17 cellular contexts compared by ENCODE assay signal in genomic region chr1:114473796-114474195, GRCh38. TPM values are rescaled to one million over a fixed set of nuclear protein-coding genes. Genes with fewer than 3 reads are reported as not detected.
DNase-seq lines count a peak whose midpoint lies in the region; ATAC-seq and TF ChIP-seq lines count a peak whose summit lies in the region.
"Had no signal": no experiment of that assay in that cellular context is flagged by ENCODE, and none has a peak within 500 bp of the region (broad histone marks: within the 10 kb centered on the region; RNA-seq: fewer than 3 reads in every experiment).

No MANE protein-coding gene starts in this region.

- in situ Hi-C loops in brain microvascular endothelial cell (cut with HindIII; ENCODE audit: low pct_ligation_motif_present, low sequenced_read_pairs), result no loop called here

- no peaks in the 10 kb centered on the region for H3K27me3 Mint-ChIP-seq in activated CD4-positive, alpha-beta T cell treated with anti-CD3 and anti-CD28 coated beads, Interleukin-2, amount 10 ng/mL, durations not matched to agents 24 days and 14 days
- no peaks in the 10 kb centered on the region for H3K27me3 Mint-ChIP-seq in Caco-2 (ENCODE audit: insufficient read depth, unreplicated experiment)
- no peaks in the 10 kb centered on the region for H3K27me3 Mint-ChIP-seq in activated T-helper 17 cell treated with anti-CD3 and anti-CD28 coated beads, Interleukin-2, amount 50 U/mL, for 72 hours
- H3K27me3 Mint-ChIP-seq in nephron progenitor cell (ENCODE audit: low read depth, poor library complexity), result peaks cover 5% of the 10 kb centered on the region

- H3K4me1 Mint-ChIP-seq in activated CD4-positive, alpha-beta T cell treated with anti-CD3 and anti-CD28 coated beads, Interleukin-2, amount 10 ng/mL, durations not matched to agents 24 days and 14 days, result peaks cover 31% of the 10 kb centered on the region
- H3K4me1 Mint-ChIP-seq in Caco-2 (ENCODE audit: low read depth, unreplicated experiment) (peaks cover 19% of the 10 kb centered on the region), nephron progenitor cell (no peaks in the 10 kb centered on the region)
- peaks cover 45% of the 10 kb centered on the region for H3K4me1 Mint-ChIP-seq in activated T-helper 17 cell treated with anti-CD3 and anti-CD28 coated beads, Interleukin-2, amount 50 U/mL, for 72 hours

- H3K27ac ChIP-seq in brain microvascular endothelial cell, result no peak overlapping the region
- H3K27ac ChIP-seq: BLaER1 had no signal

- H3K36me3 ChIP-seq in Caco-2 (ENCODE audit: control insufficient read depth, insufficient read depth, low read length), result no peaks in the 10 kb centered on the region
- no peaks in the 10 kb centered on the region for H3K36me3 ChIP-seq in brain microvascular endothelial cell (replicated peaks)

- TF ChIP-seq CTCF in Caco-2 (IDR thresholded peaks at IDR 0.05; ENCODE audit: insufficient read depth in 1 of 2, low read depth in 1 of 2, low read length in 1 of 2, severe bottlenecking in 1 of 2, unreplicated experiment in 1 of 2) (no peak), nephron progenitor cell (IDR thresholded peaks at IDR 0.05) (no peak), brain microvascular endothelial cell (IDR thresholded peaks at IDR 0.05; ENCODE audit: low read depth, low read length, missing control alignments) (no peak)

- H3K27me3 ChIP-seq in Caco-2 (replicated peaks; ENCODE audit: control insufficient read depth, insufficient read depth, low read length) (no peaks in the 10 kb centered on the region), brain microvascular endothelial cell (replicated peaks) (no peaks in the 10 kb centered on the region)
- H3K27me3 ChIP-seq: BLaER1 had no signal

- no peaks in the 10 kb centered on the region for H3K9me3 Mint-ChIP-seq in activated CD4-positive, alpha-beta T cell treated with anti-CD3 and anti-CD28 coated beads, Interleukin-2, amount 10 ng/mL, durations not matched to agents 24 days and 14 days
- peaks cover 13% of the 10 kb centered on the region for H3K9me3 Mint-ChIP-seq in Caco-2 (ENCODE audit: unreplicated experiment)
- H3K9me3 Mint-ChIP-seq in activated T-helper 17 cell treated with anti-CD3 and anti-CD28 coated beads, Interleukin-2, amount 50 U/mL, for 72 hours, result peaks cover 5% of the 10 kb centered on the region
- peaks cover 38% of the 10 kb centered on the region for H3K9me3 Mint-ChIP-seq in nephron progenitor cell

- peak; percentile 19 for ATAC-seq in activated T-helper 17 cell treated with anti-CD3 and anti-CD28 coated beads, Interleukin-2, amount 50 U/mL, for 72 hours (replicated peaks)
- ATAC-seq: SK-N-SH treated with all-trans-retinoic acid at 6 μM for 48 hours had no signal

- H3K36me3 Mint-ChIP-seq in activated CD4-positive, alpha-beta T cell treated with anti-CD3 and anti-CD28 coated beads, Interleukin-2, amount 10 ng/mL, durations not matched to agents 24 days and 14 days (ENCODE audit: low read depth), result peaks cover 16% of the 10 kb centered on the region
- H3K36me3 Mint-ChIP-seq in Caco-2 (ENCODE audit: insufficient read depth, unreplicated experiment) (no peaks in the 10 kb centered on the region), nephron progenitor cell (ENCODE audit: low read depth) (peaks cover 70% of the 10 kb centered on the region)
- peaks cover 26% of the 10 kb centered on the region for H3K36me3 Mint-ChIP-seq in activated T-helper 17 cell treated with anti-CD3 and anti-CD28 coated beads, Interleukin-2, amount 50 U/mL, for 72 hours (ENCODE audit: low read depth)

- no peak for DNase-seq in activated CD4-positive, alpha-beta T cell treated with anti-CD3 and anti-CD28 coated beads, Interleukin-2, amount 10 ng/mL, durations not matched to agents 24 days and 14 days
- no peak for DNase-seq in activated CD4-positive, alpha-beta T cell treated with anti-CD3 and anti-CD28 coated beads, Interleukin-2, amount 50 U/mL, for 1 hour
- DNase-seq in Caco-2, result no peak
- DNase-seq in nephron progenitor cell, result no peak
- DNase-seq in brain microvascular endothelial cell, result no peak
- no peak for DNase-seq in DMS 273 (lab: John Stamatoyannopoulos, UW; ENCODE audit: unreplicated experiment)
- DNase-seq in Kasumi-1 (lab: John Stamatoyannopoulos, UW), result no peak
- DNase-seq: 8988T, COR-L47, NCI-H1436, NCI-H2029 treated with DMSO at 0.1 percent for 48 hours, NCI-H2171 treated with DMSO at 0.1 percent for 48 hours, SHP77 treated with DMSO at 0.1 percent for 48 hours had no signal

- no peak overlapping the region for H3K4me3 Mint-ChIP-seq in activated CD4-positive, alpha-beta T cell treated with anti-CD3 and anti-CD28 coated beads, Interleukin-2, amount 10 ng/mL, durations not matched to agents 24 days and 14 days
- H3K4me3 Mint-ChIP-seq in Caco-2 (ENCODE audit: unreplicated experiment) (no peak overlapping the region), nephron progenitor cell (no peak overlapping the region)
- H3K4me3 Mint-ChIP-seq in activated T-helper 17 cell treated with anti-CD3 and anti-CD28 coated beads, Interleukin-2, amount 50 U/mL, for 72 hours, result peak overlapping the region; percentile 47
- H3K4me3 Mint-ChIP-seq: GM23338 had no signal

- H3K4me3 ChIP-seq in Caco-2 (ENCODE audit: low read depth, low read length) (no peak overlapping the region), brain microvascular endothelial cell (ENCODE audit: low read depth, low read length) (no peak overlapping the region)
- H3K4me3 ChIP-seq: BLaER1, GM23338 had no signal

- intact Hi-C loops in activated CD4-positive, alpha-beta T cell treated with anti-CD3 and anti-CD28 coated beads, Interleukin-2, amount 10 ng/mL, durations not matched to agents 24 days and 14 days (cut with micrococcal nuclease), result no loop called here
- intact Hi-C loops in Caco-2 (cut with micrococcal nuclease; ENCODE audit: unreplicated experiment), result no loop called here

- POLR2A ChIA-PET in Caco-2 (lab: Charles Lee), result no interaction called here

- CTCF ChIA-PET in Caco-2 (lab: Charles Lee), result no interaction called here

- peak overlapping the region; percentile 7 for H3K27ac Mint-ChIP-seq in activated CD4-positive, alpha-beta T cell treated with anti-CD3 and anti-CD28 coated beads, Interleukin-2, amount 10 ng/mL, durations not matched to agents 24 days and 14 days
- H3K27ac Mint-ChIP-seq in Caco-2 (ENCODE audit: unreplicated experiment), result peak overlapping the region; percentile 79
- peak overlapping the region; percentile 77 for H3K27ac Mint-ChIP-seq in activated T-helper 17 cell treated with anti-CD3 and anti-CD28 coated beads, Interleukin-2, amount 50 U/mL, for 72 hours
- H3K27ac Mint-ChIP-seq in nephron progenitor cell, result peak overlapping the region; percentile 3

- BruUV-seq in Caco-2 (replicated peaks; lab: Mats Ljungman, UMichigan), result no TSS peak

- no peaks in the 10 kb centered on the region for H3K4me1 ChIP-seq in Caco-2

- no peaks in the 10 kb centered on the region for H3K9me3 ChIP-seq in Caco-2

RNA-seq across cellular contexts. Expression of gene TRIM33, which starts 37.2 kb away (rescaled TPM):
- total RNA-seq in activated CD4-positive, alpha-beta T cell treated with anti-CD3 and anti-CD28 coated beads, Interleukin-2, amount 10 ng/mL, durations not matched to agents 24 days and 14 days, result 37.7 and 39.7 TPM in 2 replicates
- 28.7 and 30.4 TPM in 2 replicates for total RNA-seq in Caco-2 (2022)
- total RNA-seq in activated T-helper 17 cell treated with anti-CD3 and anti-CD28 coated beads, Interleukin-2, amount 50 U/mL, for 72 hours, result 10 to 100 TPM; 36.6 to 45.9 TPM

Comparison
In these comparisons a context has a peak if more than half of its experiments do, and no peak if none do; other contexts are left out.
1. H3K27ac Mint-ChIP-seq: peak in every context shown above with its lines; median percentile 79 in Caco-2; 77 in activated T-helper 17 cell treated with anti-CD3 and anti-CD28 coated beads, Interleukin-2, amount 50 U/mL, for 72 hours; 7 in activated CD4-positive, alpha-beta T cell treated with anti-CD3 and anti-CD28 coated beads, Interleukin-2, amount 10 ng/mL, durations not matched to agents 24 days and 14 days; 3 in nephron progenitor cell.